ENCODE assay signal across 10 cellular contexts in genomic region chr18:74457043-74457742, GRCh38. TPM values are rescaled to one million over a fixed set of nuclear protein-coding genes. Genes with fewer than 3 reads are reported as not detected.
DNase-seq lines count a peak whose midpoint lies in the region; ATAC-seq, FAIRE-seq and TF ChIP-seq lines count a peak whose summit lies in the region.
"Had no signal": no experiment of that assay in that cellular context is flagged by ENCODE, and none has a peak within 500 bp of the region (broad histone marks: within the 10 kb centered on the region; RNA-seq: fewer than 3 reads in every experiment).

DIPK1C (minus strand) TSS chr18:74457308; CDS start chr18:74457259, 49 bp downstream.

- no peaks in the 10 kb centered on the region for H3K9me3 Mint-ChIP-seq in GM23338
- H3K9me3 Mint-ChIP-seq in activated T-helper 17 cell treated with anti-CD3 and anti-CD28 coated beads, Interleukin-2, amount 50 U/mL, for 72 hours = no peaks in the 10 kb centered on the region

- peak within 1 kb of the TSS; percentile 77 for H3K4me3 ChIP-seq in GM23338
- H3K4me3 ChIP-seq: thyroid gland had no signal

- peak within 1 kb of the TSS; percentile 92 for H3K4me2 ChIP-seq in GM23338

- no peaks in the 10 kb centered on the region for H3K36me3 ChIP-seq in GM23338 (ENCODE audit: insufficient read depth)
- H3K36me3 ChIP-seq: thyroid gland had no signal

- H3K4me3 Mint-ChIP-seq in GM23338 = peak within 1 kb of the TSS; percentile 88
- peak within 1 kb of the TSS; percentile 51 for H3K4me3 Mint-ChIP-seq in activated T-helper 17 cell treated with anti-CD3 and anti-CD28 coated beads, Interleukin-2, amount 50 U/mL, for 72 hours

- no peaks in the 10 kb centered on the region for H4K20me1 ChIP-seq in GM23338 (replicated peaks; ENCODE audit: insufficient read depth)

- ATAC-seq in GM23338 = peak; percentile 43
- no peak for ATAC-seq in activated T-helper 17 cell treated with anti-CD3 and anti-CD28 coated beads, Interleukin-2, amount 50 U/mL, for 72 hours (replicated peaks)

- H3K27me3 ChIP-seq in GM23338 (ENCODE audit: insufficient read depth) = peaks cover 60% of the 10 kb centered on the region

- no peaks in the 10 kb centered on the region for H3K79me2 ChIP-seq in GM23338 (replicated peaks; ENCODE audit: insufficient read depth)

- peaks cover 5% of the 10 kb centered on the region for H3K4me1 ChIP-seq in GM23338 (ENCODE audit: insufficient read depth)

- no peak within 1 kb of the TSS for H3K27ac ChIP-seq in GM23338 (ENCODE audit: low read depth)
- H3K27ac ChIP-seq: thyroid gland had no signal

- no peak within 1 kb of the TSS for H3K27ac Mint-ChIP-seq in GM23338
- H3K27ac Mint-ChIP-seq in activated T-helper 17 cell treated with anti-CD3 and anti-CD28 coated beads, Interleukin-2, amount 50 U/mL, for 72 hours = no peak within 1 kb of the TSS

- no peaks in the 10 kb centered on the region for H3F3A ChIP-seq in GM23338 (replicated peaks; ENCODE audit: low read depth)

- no peak for TF ChIP-seq POLR2A in GM12891 (IDR thresholded peaks at IDR 0.05; ENCODE audit: low read depth, low read length)

- no peaks in the 10 kb centered on the region for H3K36me3 Mint-ChIP-seq in GM23338 (ENCODE audit: low read depth)
- H3K36me3 Mint-ChIP-seq in activated T-helper 17 cell treated with anti-CD3 and anti-CD28 coated beads, Interleukin-2, amount 50 U/mL, for 72 hours (ENCODE audit: low read depth) = no peaks in the 10 kb centered on the region

- no peaks in the 10 kb centered on the region for H3K9me2 ChIP-seq in GM23338 (ENCODE audit: insufficient read depth)

- H3K4me1 Mint-ChIP-seq in GM23338 = peaks cover 17% of the 10 kb centered on the region
- no peaks in the 10 kb centered on the region for H3K4me1 Mint-ChIP-seq in activated T-helper 17 cell treated with anti-CD3 and anti-CD28 coated beads, Interleukin-2, amount 50 U/mL, for 72 hours

- TF ChIP-seq CTCF in GM23338 (conservative IDR thresholded peaks at IDR 0.05; ENCODE audit: low read depth in 2 of 2) = no peak

- H3K27me3 Mint-ChIP-seq in GM23338 (ENCODE audit: insufficient read depth, low read depth, poor library complexity) = peaks cover 41% of the 10 kb centered on the region
- H3K27me3 Mint-ChIP-seq in activated T-helper 17 cell treated with anti-CD3 and anti-CD28 coated beads, Interleukin-2, amount 50 U/mL, for 72 hours = peaks cover 30% of the 10 kb centered on the region

- DNase-seq in GM23338 (ENCODE audit: low spot score) = peak; percentile 47
- DNase-seq in hypothalamus (lab: John Stamatoyannopoulos, UW) = peak in 44 of 51 donors; percentile 19 to 90 (median 64)
- DNase-seq in retina = peak; percentile 55
- no peak for DNase-seq in GM19239 (ENCODE audit: insufficient read length, low spot score)
- no peak for DNase-seq in iPS-NIHi7 (ENCODE audit: extremely low spot score)
- DNase-seq in GM12891 (ENCODE audit: insufficient read length, low spot score) = no peak
- no peak for DNase-seq in GDM1 (lab: John Stamatoyannopoulos, UW)

- H2AFZ ChIP-seq in GM23338 = peak within 1 kb of the TSS; percentile 96

- FAIRE-seq in GM19239 (lab: Jason Lieb, UNC) (no peak), GM12891 (lab: Jason Lieb, UNC) (no peak)

TF ChIP-seq in GM23338, 12 proteins besides CTCF, POLR2A, EP300 and RAD21:
- TF ChIP-seq, protein P1, sequence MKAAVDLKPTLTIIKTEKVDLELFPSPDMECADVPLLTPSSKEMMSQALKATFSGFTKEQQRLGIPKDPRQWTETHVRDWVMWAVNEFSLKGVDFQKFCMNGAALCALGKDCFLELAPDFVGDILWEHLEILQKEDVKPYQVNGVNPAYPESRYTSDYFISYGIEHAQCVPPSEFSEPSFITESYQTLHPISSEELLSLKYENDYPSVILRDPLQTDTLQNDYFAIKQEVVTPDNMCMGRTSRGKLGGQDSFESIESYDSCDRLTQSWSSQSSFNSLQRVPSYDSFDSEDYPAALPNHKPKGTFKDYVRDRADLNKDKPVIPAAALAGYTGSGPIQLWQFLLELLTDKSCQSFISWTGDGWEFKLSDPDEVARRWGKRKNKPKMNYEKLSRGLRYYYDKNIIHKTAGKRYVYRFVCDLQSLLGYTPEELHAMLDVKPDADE (IDR thresholded peaks at IDR 0.05) = no peak
- no peak for TF ChIP-seq STAT1 (IDR thresholded peaks at IDR 0.05; ENCODE audit: unreplicated experiment)
- TF ChIP-seq EZH2 (IDR thresholded peaks at IDR 0.05; ENCODE audit: low read depth, unreplicated experiment) = peak; percentile 72

TF ChIP-seq in GM12891, 5 proteins besides CTCF, POLR2A, EP300 and RAD21:
- TF ChIP-seq POU2F2 (IDR thresholded peaks at IDR 0.05; ENCODE audit: low read depth, low read length) (no peak), TAF1 (IDR thresholded peaks at IDR 0.05; ENCODE audit: low read depth, low read length) (no peak), POLR2AphosphoS5 (IDR thresholded peaks at IDR 0.05; ENCODE audit: low read depth, low read length) (no peak), PAX5 (IDR thresholded peaks at IDR 0.05; ENCODE audit: insufficient read depth, low read length, severe bottlenecking) (no peak), SPI1 (IDR thresholded peaks at IDR 0.05; ENCODE audit: low read depth, low read length) (no peak)

RNA-seq across cellular contexts. Expression of gene DIPK1C, which starts in this region (rescaled TPM):
- 0.07 TPM in 1 of 2 replicates, not detected in the other for total RNA-seq in GM23338 (2014; rRNA removed; shearing (Covaris generic))
- not detected in 2 replicates for polyA plus RNA-seq in GM23338 (2016; fragmentation: Nextera tagmentation; extraction: Ambion mirVana)
- not detected for total RNA-seq in activated T-helper 17 cell treated with anti-CD3 and anti-CD28 coated beads, Interleukin-2, amount 50 U/mL, for 72 hours
- polyA plus RNA-seq in GM12891 (2012; ENCODE audit: low read depth, missing spikeins) = not detected
- total RNA-seq: lung microvascular endothelial cell, thyroid gland had no signal

Comparison
In these comparisons a context has a peak if more than half of its experiments do, and no peak if none do; other contexts are left out.
1. Peak in DNase-seq, ATAC-seq, H3K4me3 ChIP-seq and H3K4me2 ChIP-seq in GM23338; RNA of the gene not detected or under 1 TPM.
2. DNase-seq: peak in hypothalamus (44 of 51) and retina (single experiment); none in GM19239 (single experiment), iPS-NIHi7 (single experiment), GM12891 (single experiment) and GDM1 (single experiment).